ENCODE assay signal across 22 cellular contexts in genomic region chr2:60512063-60512622, GRCh38. TPM values are rescaled to one million over a fixed set of nuclear protein-coding genes. Genes with fewer than 3 reads are reported as not detected.
DNase-seq lines count a peak whose midpoint lies in the region; ATAC-seq and TF ChIP-seq lines count a peak whose summit lies in the region.
"Had no signal": no experiment of that assay in that cellular context is flagged by ENCODE, and none has a peak within 500 bp of the region (broad histone marks: within the 10 kb centered on the region; RNA-seq: fewer than 3 reads in every experiment).

No MANE protein-coding gene starts in this region.

- TF ChIP-seq POLR2A in Peyer's patch (IDR thresholded peaks at IDR 0.05) = no peak

- H3K9me3 ChIP-seq in CD4-positive, alpha-beta T cell (ENCODE audit: control insufficient read depth, low read length) = no peaks in the 10 kb centered on the region
- H3K9me3 ChIP-seq in Peyer's patch (no peaks in the 10 kb centered on the region), mucosa of rectum (ENCODE audit: control insufficient read depth in 2 of 2, low read length in 2 of 2) (no peaks in the 10 kb centered on the region)
- H3K9me3 ChIP-seq: upper lobe of right lung had no signal

- no peaks in the 10 kb centered on the region for H3K36me3 Mint-ChIP-seq in CD4-positive, alpha-beta T cell (ENCODE audit: low read depth)
- H3K36me3 Mint-ChIP-seq: CD4-positive, alpha-beta memory T cell; stimulated activated effector memory CD8-positive, alpha-beta T cell treated with anti-CD3 and anti-CD28 coated beads, Interleukin-12 subunit alpha, Interleukin-12 subunit beta, amount 100 ng/mL, for 72 hours had no signal

- H3K4me1 Mint-ChIP-seq in CD4-positive, alpha-beta T cell (ENCODE audit: low read depth) = peaks cover 24% of the 10 kb centered on the region
- H3K4me1 Mint-ChIP-seq: activated CD4-positive, alpha-beta T cell treated with anti-CD3 and anti-CD28 coated beads, Interleukin-2, amount 10 ng/mL, durations not matched to agents 7 days and 5 days had no signal

- CTCF ChIA-PET in CD4-positive, alpha-beta T cell (lab: Charles Lee) = no interaction called here

- H3K27ac Mint-ChIP-seq in CD4-positive, alpha-beta T cell = no peak overlapping the region
- H3K27ac Mint-ChIP-seq: activated CD4-positive, alpha-beta T cell treated with anti-CD3 and anti-CD28 coated beads, Interleukin-2, amount 10 ng/mL, durations not matched to agents 7 days and 5 days; CD4-positive, alpha-beta memory T cell; endodermal cell; stimulated activated effector memory CD8-positive, alpha-beta T cell treated with anti-CD3 and anti-CD28 coated beads, Interleukin-12 subunit alpha, Interleukin-12 subunit beta, amount 100 ng/mL, for 72 hours had no signal

- TF ChIP-seq CTCF in CD4-positive, alpha-beta T cell (IDR thresholded peaks at IDR 0.05) = no peak
- no peak for TF ChIP-seq CTCF in Peyer's patch (IDR thresholded peaks at IDR 0.05)

- no peaks in the 10 kb centered on the region for H3K36me3 ChIP-seq in Peyer's patch
- H3K36me3 ChIP-seq in mucosa of rectum (ENCODE audit: control insufficient read depth in 2 of 2, insufficient read depth in 2 of 2, low read length in 2 of 2) = no peaks in the 10 kb centered on the region
- H3K36me3 ChIP-seq: upper lobe of right lung had no signal

- H3K9me3 Mint-ChIP-seq in CD4-positive, alpha-beta T cell = no peaks in the 10 kb centered on the region
- H3K9me3 Mint-ChIP-seq: activated CD4-positive, alpha-beta T cell treated with anti-CD3 and anti-CD28 coated beads, Interleukin-2, amount 10 ng/mL, durations not matched to agents 7 days and 5 days; endodermal cell; nephron; stimulated activated effector memory CD8-positive, alpha-beta T cell treated with anti-CD3 and anti-CD28 coated beads, Interleukin-12 subunit alpha, Interleukin-12 subunit beta, amount 100 ng/mL, for 72 hours had no signal

- no peak overlapping the region for H3K27ac ChIP-seq in CD4-positive, alpha-beta T cell (ENCODE audit: low read depth, low read length)
- peak overlapping the region in 1 of 4 donors; percentile 20 for H3K27ac ChIP-seq in Peyer's patch
- H3K27ac ChIP-seq in mucosa of rectum (ENCODE audit: low read depth in 2 of 2, low read length in 2 of 2) = peak overlapping the region; percentile 70 to 73
- H3K27ac ChIP-seq: HL-60, upper lobe of right lung had no signal

- POLR2A ChIA-PET in CD4-positive, alpha-beta T cell (lab: Charles Lee) = interaction anchor here (1.0 kb wide), 1 partner anchor 35 kb away, joined by 5 read pairs; no protein-coding TSS in a partner anchor

- H3K9ac ChIP-seq in mucosa of rectum (ENCODE audit: low read depth in 1 of 2, low read length in 2 of 2) = peak overlapping the region; percentile 4 to 20

- H3K27me3 ChIP-seq in CD4-positive, alpha-beta T cell (ENCODE audit: control insufficient read depth, insufficient read depth, low read length) = peaks cover 8% of the 10 kb centered on the region
- H3K27me3 ChIP-seq in Peyer's patch = no peaks in the 10 kb centered on the region
- H3K27me3 ChIP-seq in mucosa of rectum (ENCODE audit: control insufficient read depth in 2 of 2, insufficient read depth in 2 of 2, low read length in 2 of 2) = no peaks in the 10 kb centered on the region
- H3K27me3 ChIP-seq: upper lobe of right lung had no signal

- no peak overlapping the region for H3K4me3 Mint-ChIP-seq in CD4-positive, alpha-beta T cell
- H3K4me3 Mint-ChIP-seq: activated CD4-positive, alpha-beta T cell treated with anti-CD3 and anti-CD28 coated beads, Interleukin-2, amount 10 ng/mL, durations not matched to agents 7 days and 5 days; CD4-positive, alpha-beta memory T cell; endodermal cell; nephron; stimulated activated effector memory CD8-positive, alpha-beta T cell treated with anti-CD3 and anti-CD28 coated beads, Interleukin-12 subunit alpha, Interleukin-12 subunit beta, amount 100 ng/mL, for 72 hours had no signal

- H3K4me3 ChIP-seq in Peyer's patch (no peak overlapping the region), mucosa of rectum (ENCODE audit: low read length in 2 of 2) (no peak overlapping the region)
- H3K4me3 ChIP-seq: upper lobe of right lung had no signal

- H3K27me3 Mint-ChIP-seq in CD4-positive, alpha-beta T cell = peaks cover 8% of the 10 kb centered on the region

- intact Hi-C loops in CD4-positive, alpha-beta T cell (cut with DNase I, micrococcal nuclease) = no loop called here

- DNase-seq in CD4-positive, alpha-beta T cell = no peak
- DNase-seq in Peyer's patch = peak in 2 of 3 donors; percentile 64 to 66
- no peak for DNase-seq in NCI-H1417 treated with DMSO at 0.1 percent for 48 hours (lab: John Stamatoyannopoulos, UW)
- DNase-seq in activated CD4-positive, CD25-positive, alpha-beta regulatory T cell treated with anti-CD3 and anti-CD28 coated beads, Interleukin-2, amount 50 U/mL, for 72 hours = no peak
- DNase-seq: activated CD4-positive, alpha-beta T cell treated with anti-CD3 and anti-CD28 coated beads, Interleukin-2, amount 10 ng/mL, durations not matched to agents 7 days and 5 days; activated CD8-positive, alpha-beta memory T cell treated with anti-CD3 and anti-CD28 coated beads, Interleukin-2, amount 50 U/mL, for 48 hours; aorta; CD4-positive, alpha-beta memory T cell; endodermal cell; hippocampal formation; islet precursor cell; NCI-H1930; NCI-H446; Right ventricle myocardium superior; upper lobe of right lung had no signal

- ATAC-seq in CD4-positive, alpha-beta T cell (ENCODE audit: poor library complexity) = peak; percentile 43
- ATAC-seq in GM21825 (IDR thresholded peaks at IDR 0.05; ENCODE audit: unreplicated experiment) (peak; percentile 29), HG03342 (IDR thresholded peaks at IDR 0.05; ENCODE audit: unreplicated experiment) (no peak), GM21515 (IDR thresholded peaks at IDR 0.05; ENCODE audit: unreplicated experiment) (no peak)
- ATAC-seq: stimulated activated effector memory CD8-positive, alpha-beta T cell treated with anti-CD3 and anti-CD28 coated beads, Interleukin-12 subunit alpha, Interleukin-12 subunit beta, amount 100 ng/mL, for 72 hours; upper lobe of right lung had no signal

- H3K4me1 ChIP-seq in Peyer's patch (peaks cover 0 to 37% (median 19%) of the 10 kb centered on the region in 4 donors), mucosa of rectum (ENCODE audit: control insufficient read depth in 2 of 2, insufficient read depth in 2 of 2, low read length in 2 of 2) (peaks cover 37 to 63% of the 10 kb centered on the region in 2 donors)

RNA-seq across cellular contexts. Expression of gene BCL11A, which starts 41.3 kb away (rescaled TPM):
- 1 to 10 TPM; 2.3 to 3.3 TPM for total RNA-seq in CD4-positive, alpha-beta T cell
- total RNA-seq in Peyer's patch = 10 to 100 TPM; 35.4 to 94.9 (median 68.8) TPM

Comparison
In these comparisons a context has a peak if more than half of its experiments do, and no peak if none do; other contexts are left out.
1. ATAC-seq: peak in CD4-positive, alpha-beta T cell (single experiment) and GM21825 (single experiment); none in HG03342 (single experiment) and GM21515 (single experiment).
2. DNase-seq: peak in Peyer's patch (2 of 3); none in CD4-positive, alpha-beta T cell (0 of 10), NCI-H1417 treated with DMSO at 0.1 percent for 48 hours (single experiment) and activated CD4-positive, CD25-positive, alpha-beta regulatory T cell treated with anti-CD3 and anti-CD28 coated beads, Interleukin-2, amount 50 U/mL, for 72 hours (single experiment).
3. RNA of gene BCL11A, which starts 41.3 kb away (total RNA-seq): 35.4 to 94.9 TPM in Peyer's patch; 2.3 to 3.3 TPM in CD4-positive, alpha-beta T cell; every median in the first group is over 4 times any median in the second.